ENCODE assay signal across 8 cellular contexts in the genomic region with DNA sequence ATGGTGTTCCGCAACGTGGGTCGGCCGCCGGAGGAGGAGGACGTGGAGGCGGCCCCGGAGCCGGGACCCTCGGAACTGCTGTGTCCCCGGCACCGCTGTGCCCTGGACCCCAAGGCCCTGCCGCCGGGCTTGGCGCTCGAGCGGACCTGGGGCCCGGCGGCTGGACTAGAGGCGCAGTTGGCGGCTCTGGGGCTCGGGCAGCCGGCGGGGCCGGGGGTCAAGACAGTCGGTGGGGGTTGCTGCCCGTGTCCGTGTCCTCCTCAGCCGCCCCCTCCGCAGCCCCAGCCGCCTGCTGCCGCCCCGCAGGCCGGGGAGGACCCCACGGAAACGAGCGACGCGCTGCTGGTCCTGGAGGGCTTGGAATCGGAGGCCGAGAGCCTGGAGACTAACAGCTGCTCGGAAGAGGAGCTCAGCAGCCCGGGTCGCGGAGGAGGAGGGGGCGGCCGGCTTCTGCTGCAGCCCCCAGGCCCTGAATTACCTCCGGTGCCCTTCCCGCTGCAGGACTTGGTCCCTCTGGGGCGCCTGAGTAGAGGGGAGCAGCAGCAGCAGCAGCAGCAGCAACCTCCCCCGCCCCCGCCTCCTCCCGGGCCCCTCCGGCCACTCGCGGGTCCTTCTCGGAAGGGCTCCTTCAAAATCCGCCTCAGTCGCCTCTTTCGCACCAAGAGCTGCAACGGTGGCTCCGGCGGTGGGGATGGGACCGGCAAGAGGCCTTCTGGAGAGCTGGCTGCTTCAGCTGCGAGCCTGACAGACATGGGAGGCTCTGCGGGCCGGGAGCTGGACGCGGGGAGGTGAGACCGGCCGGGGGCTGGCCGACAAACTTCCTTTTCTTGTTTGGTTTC. TPM values are rescaled to one million over a fixed set of nuclear protein-coding genes. Genes with fewer than 3 reads are reported as not detected.
DNase-seq lines count a peak whose midpoint lies in the region; ATAC-seq and TF ChIP-seq lines count a peak whose summit lies in the region.

No MANE protein-coding gene starts in this region.

- H3K9me2 ChIP-seq in Karpas-422 (replicated peaks; ENCODE audit: insufficient read depth, low read length), result no peaks in the 10 kb centered on the region

- no peak for TF ChIP-seq CTCF in glutamatergic neuron (IDR thresholded peaks at IDR 0.05; ENCODE audit: partially characterized antibody, unreplicated experiment)

- H3K9ac ChIP-seq in Karpas-422 (ENCODE audit: low read length) (peak overlapping the region; percentile 89), neuronal stem cell (ENCODE audit: low read depth, low read length, poor library complexity) (peak overlapping the region; percentile 95)

- H3K4me1 Mint-ChIP-seq in activated T-cell treated with anti-CD3 and anti-CD28 coated beads, Interleukin-2, amount 50 U/mL, for 24 hours (ENCODE audit: low read depth), result peaks cover 57% of the 10 kb centered on the region
- peaks cover 18% of the 10 kb centered on the region for H3K4me1 Mint-ChIP-seq in glutamatergic neuron (ENCODE audit: low read depth, unreplicated experiment)

- no peak overlapping the region for H4K8ac ChIP-seq in neuronal stem cell (ENCODE audit: low read depth, low read length)

- H2AFZ ChIP-seq in Karpas-422 (ENCODE audit: low read length), result no peak overlapping the region
- peak overlapping the region; percentile 90 for H2AFZ ChIP-seq in neuronal stem cell (ENCODE audit: low read length)

- H3K4me1 ChIP-seq in Karpas-422 (ENCODE audit: low read length) (peaks cover 48% of the 10 kb centered on the region), neuronal stem cell (ENCODE audit: control insufficient read depth in 2 of 2, insufficient read depth in 1 of 2, low read depth in 1 of 2, low read length in 2 of 2) (peaks cover 12 to 13% of the 10 kb centered on the region in 2 donors)

- H3K9me3 Mint-ChIP-seq in activated T-cell treated with anti-CD3 and anti-CD28 coated beads, Interleukin-2, amount 50 U/mL, for 24 hours, result no peaks in the 10 kb centered on the region
- H3K9me3 Mint-ChIP-seq in glutamatergic neuron (ENCODE audit: unreplicated experiment), result peaks cover 4% of the 10 kb centered on the region

- no peaks in the 10 kb centered on the region for H3K27me3 ChIP-seq in Karpas-422 (ENCODE audit: low read length)
- no peaks in the 10 kb centered on the region for H3K27me3 ChIP-seq in neuronal stem cell (ENCODE audit: control insufficient read depth in 3 of 3, insufficient read depth in 3 of 3, low read depth in 1 of 3, low read length in 3 of 3)

- peaks cover 7% of the 10 kb centered on the region for H3K79me1 ChIP-seq in neuronal stem cell (ENCODE audit: low read depth, low read length)

- in situ Hi-C loops in ACHN (cut with HindIII; ENCODE audit: low pct_ligation_motif_present, low pct_unique_long_range_greater_than_20kb, low sequenced_read_pairs), result no loop called here

- H3K36me3 Mint-ChIP-seq in activated T-cell treated with anti-CD3 and anti-CD28 coated beads, Interleukin-2, amount 50 U/mL, for 24 hours (ENCODE audit: low read depth), result no peaks in the 10 kb centered on the region
- no peaks in the 10 kb centered on the region for H3K36me3 Mint-ChIP-seq in glutamatergic neuron (ENCODE audit: unreplicated experiment)

- H3K9me3 ChIP-seq in Karpas-422 (ENCODE audit: low read length) (no peaks in the 10 kb centered on the region), neuronal stem cell (replicated peaks in 1 of 2; ENCODE audit: control insufficient read depth in 2 of 2, insufficient read depth in 1 of 2, low read depth in 1 of 2, low read length in 2 of 2) (no peaks in the 10 kb centered on the region)

- no CpG with 5 or more reads among the region's 72 CpGs for WGBS in neuronal stem cell (ENCODE audit: extremely low coverage in 2 of 2, insufficient read length in 2 of 2, insufficient replicate concordance in 1 of 2), 2 donors

- no peak overlapping the region for H4K91ac ChIP-seq in neuronal stem cell (ENCODE audit: low read depth, low read length, poor library complexity)

- peak overlapping the region; percentile 40 for H2BK120ac ChIP-seq in neuronal stem cell (ENCODE audit: low read depth, low read length)

- H2BK12ac ChIP-seq in neuronal stem cell (ENCODE audit: low read length), result no peak overlapping the region

- H2BK5ac ChIP-seq in neuronal stem cell (ENCODE audit: low read length), result peak overlapping the region; percentile 39

- H3K27ac ChIP-seq in Karpas-422 (ENCODE audit: low read length) (peak overlapping the region; percentile 43), neuronal stem cell (replicated peaks; ENCODE audit: low read length) (no peak overlapping the region)

- H3K27me3 Mint-ChIP-seq in activated T-cell treated with anti-CD3 and anti-CD28 coated beads, Interleukin-2, amount 50 U/mL, for 24 hours, result no peaks in the 10 kb centered on the region
- H3K27me3 Mint-ChIP-seq in glutamatergic neuron (ENCODE audit: unreplicated experiment), result peaks cover 7% of the 10 kb centered on the region

- H3K4me2 ChIP-seq in Karpas-422 (ENCODE audit: low read depth, low read length, poor library complexity, severe bottlenecking) (peak overlapping the region; percentile 92), neuronal stem cell (ENCODE audit: insufficient read depth, low read length, poor library complexity, severe bottlenecking) (peak overlapping the region; percentile 82)

- H4K20me1 ChIP-seq in Karpas-422 (ENCODE audit: insufficient read depth, low read depth, low read length), result no peaks in the 10 kb centered on the region

- H3K27ac Mint-ChIP-seq in activated T-cell treated with anti-CD3 and anti-CD28 coated beads, Interleukin-2, amount 50 U/mL, for 24 hours, result no peak overlapping the region
- H3K27ac Mint-ChIP-seq in glutamatergic neuron (ENCODE audit: unreplicated experiment), result peak overlapping the region; percentile 48

- peak overlapping the region; percentile 78 for H3K4me3 Mint-ChIP-seq in activated T-cell treated with anti-CD3 and anti-CD28 coated beads, Interleukin-2, amount 50 U/mL, for 24 hours
- peak overlapping the region; percentile 86 for H3K4me3 Mint-ChIP-seq in glutamatergic neuron (ENCODE audit: unreplicated experiment)

- peak overlapping the region; percentile 94 for H2AK5ac ChIP-seq in neuronal stem cell (ENCODE audit: low read depth, low read length)

- H3K14ac ChIP-seq in neuronal stem cell (ENCODE audit: low read length), result peak overlapping the region; percentile 90

- peak overlapping the region; percentile 96 for H3K18ac ChIP-seq in neuronal stem cell (ENCODE audit: low read length)

- no peak overlapping the region for H3K4ac ChIP-seq in neuronal stem cell (ENCODE audit: low read length)

- H3K36me3 ChIP-seq in Karpas-422 (ENCODE audit: insufficient read depth, low read length), result no peaks in the 10 kb centered on the region
- H3K36me3 ChIP-seq in neuronal stem cell (replicated peaks in 1 of 2; ENCODE audit: control insufficient read depth in 2 of 2, insufficient read depth in 2 of 2, low read length in 2 of 2), result no peaks in the 10 kb centered on the region

- peak overlapping the region; percentile 67 for H2BK15ac ChIP-seq in neuronal stem cell (ENCODE audit: low read length)

- H3K4me3 ChIP-seq in Karpas-422 (ENCODE audit: low read length) (peak overlapping the region; percentile 86), neuronal stem cell (ENCODE audit: low read length in 2 of 2) (peak overlapping the region; percentile 74 to 85)

- peak; percentile 7 for ATAC-seq in GM18873 (IDR thresholded peaks at IDR 0.05; ENCODE audit: low FRiP score, unreplicated experiment)

- peaks cover 54% of the 10 kb centered on the region for H3K79me2 ChIP-seq in Karpas-422 (ENCODE audit: low read length)

- DNase-seq in ACHN (peak; percentile 22), Karpas-422 (peak; percentile 66), glutamatergic neuron (peak; percentile 66), neuronal stem cell (ENCODE audit: low spot score) (no peak), DMS79 treated with DMSO at 0.1 percent for 48 hours (lab: John Stamatoyannopoulos, UW) (no peak), HCEC 1CT (no peak)
- DNase-seq in activated T-cell treated with anti-CD3 and anti-CD28 coated beads, Interleukin-2, amount 50 U/mL, for 24 hours, result peak; percentile 58

- peak overlapping the region; percentile 73 for H3K23ac ChIP-seq in neuronal stem cell (ENCODE audit: low read depth, low read length, poor library complexity)

RNA-seq across cellular contexts. Expression of a gene that starts 0.8 kb away (rescaled TPM):
- total RNA-seq in Karpas-422 (2014; rRNA removed; shearing (Covaris generic); ENCODE audit: low replicate concordance), result 26.5 and 33.8 TPM in 2 replicates
- 33.3 TPM for total RNA-seq in glutamatergic neuron (ENCODE audit: unreplicated experiment)
- polyA plus RNA-seq in neuronal stem cell (2013, experiment 1 of 2), result 16.3 TPM
- polyA plus RNA-seq in neuronal stem cell (2013, experiment 2 of 2), result 16.6 TPM

RNA-seq across cellular contexts. Expression of a gene that starts 8.7 kb away (rescaled TPM):
- 0.04 and 0.22 TPM in 2 replicates for total RNA-seq in Karpas-422 (2014; rRNA removed; shearing (Covaris generic); ENCODE audit: low replicate concordance)
- 0.07 TPM for total RNA-seq in glutamatergic neuron (ENCODE audit: unreplicated experiment)
- 0.03 TPM for polyA plus RNA-seq in neuronal stem cell (2013, experiment 1 of 2)
- 0.04 TPM for polyA plus RNA-seq in neuronal stem cell (2013, experiment 2 of 2)

RNA-seq across cellular contexts. Expression of a gene that starts 55.5 kb away (rescaled TPM):
- 42.0 and 45.5 TPM in 2 replicates for total RNA-seq in Karpas-422 (2014; rRNA removed; shearing (Covaris generic); ENCODE audit: low replicate concordance)
- 34.0 TPM for total RNA-seq in glutamatergic neuron (ENCODE audit: unreplicated experiment)
- polyA plus RNA-seq in neuronal stem cell (2013, experiment 1 of 2), result 55.5 TPM
- polyA plus RNA-seq in neuronal stem cell (2013, experiment 2 of 2), result 56.9 TPM

Comparison
In these comparisons a context has a peak if more than half of its experiments do, and no peak if none do; other contexts are left out.
1. DNase-seq: peak in ACHN (single experiment), Karpas-422 (single experiment), activated T-cell treated with anti-CD3 and anti-CD28 coated beads, Interleukin-2, amount 50 U/mL, for 24 hours (single experiment) and glutamatergic neuron (single experiment); none in neuronal stem cell (single experiment), DMS79 treated with DMSO at 0.1 percent for 48 hours (single experiment) and HCEC 1CT (single experiment).